24 cellular contexts compared by ENCODE assay signal in the genomic region with DNA sequence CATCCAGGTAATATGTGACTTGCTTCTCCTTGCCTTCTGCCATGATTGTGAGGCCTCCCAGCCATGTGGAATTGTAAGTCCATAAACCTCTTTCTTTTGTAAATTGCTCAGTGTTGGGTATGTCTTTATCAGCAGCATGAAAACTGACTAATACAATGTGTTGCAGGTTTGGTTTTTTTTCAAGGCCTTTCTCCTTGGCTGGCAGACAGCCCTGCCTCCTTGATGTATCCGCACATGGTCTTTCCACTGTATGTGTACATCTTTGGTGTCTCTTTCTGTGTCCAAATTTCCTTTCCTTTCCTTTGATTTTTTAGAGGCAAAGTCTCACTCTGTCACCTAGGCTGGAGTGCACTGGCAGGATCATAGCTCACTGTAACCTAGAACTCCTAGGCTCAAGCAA.
"Had no signal": no experiment of that assay in that cellular context is flagged by ENCODE, and none has a peak within 500 bp of the region (broad histone marks: within the 10 kb centered on the region; RNA-seq: fewer than 3 reads in every experiment).

No MANE protein-coding gene starts in this region.

- H3K9me3 ChIP-seq: colonic mucosa, esophagus muscularis mucosa, esophagus squamous epithelium, gastrocnemius medialis, heart right ventricle had no signal

- H3K27me3 Mint-ChIP-seq: dendritic cell treated with granulocyte-macrophage colony-stimulating factor and Interleukin-4, amounts not matched to agents 40 ng/mL and 50 ng/mL, for 4 days; effector memory CD8-positive, alpha-beta T cell had no signal

- H3K4me1 ChIP-seq: colonic mucosa, esophagus muscularis mucosa, esophagus squamous epithelium, foreskin keratinocyte, gastrocnemius medialis, gastroesophageal sphincter, heart left ventricle, heart right ventricle had no signal

- H3K27ac ChIP-seq: colonic mucosa, coronary artery, dorsolateral prefrontal cortex, epithelial cell of prostate, esophagus muscularis mucosa, esophagus squamous epithelium, foreskin keratinocyte, gastrocnemius medialis, gastroesophageal sphincter, heart left ventricle, heart right ventricle had no signal

- H3K27me3 ChIP-seq: colonic mucosa, dorsolateral prefrontal cortex, esophagus muscularis mucosa, esophagus squamous epithelium, gastrocnemius medialis, gastroesophageal sphincter, heart left ventricle, heart right ventricle had no signal

- H3K4me1 Mint-ChIP-seq: endodermal cell had no signal

- H3K9me3 Mint-ChIP-seq: dendritic cell treated with granulocyte-macrophage colony-stimulating factor and Interleukin-4, amounts not matched to agents 40 ng/mL and 50 ng/mL, for 4 days; endodermal cell had no signal

- H3K36me3 ChIP-seq: colonic mucosa, esophagus muscularis mucosa, esophagus squamous epithelium, gastrocnemius medialis, gastroesophageal sphincter, heart left ventricle, heart right ventricle had no signal

- DNase-seq: colonic mucosa; cortex of kidney; dermis blood vessel endothelial cell; dorsolateral prefrontal cortex; effector CD4-positive, alpha-beta T cell; effector CD8-positive, alpha-beta T cell; effector memory CD4-positive, alpha-beta T cell; effector memory CD8-positive, alpha-beta T cell; endodermal cell; erythroblast; esophagus squamous epithelium; foreskin fibroblast; foreskin keratinocyte; foreskin melanocyte; gastrocnemius medialis; glutamatergic neuron; head of caudate nucleus; heart left ventricle; heart right ventricle had no signal

- H3K27ac Mint-ChIP-seq: dendritic cell treated with granulocyte-macrophage colony-stimulating factor and Interleukin-4, amounts not matched to agents 40 ng/mL and 50 ng/mL, for 4 days; effector memory CD8-positive, alpha-beta T cell; endodermal cell had no signal

- H3K4me3 ChIP-seq: colonic mucosa, coronary artery, dorsolateral prefrontal cortex, esophagus muscularis mucosa, esophagus squamous epithelium, gastrocnemius medialis, gastroesophageal sphincter, heart left ventricle, heart right ventricle had no signal

- H3K4me3 Mint-ChIP-seq: dendritic cell treated with granulocyte-macrophage colony-stimulating factor and Interleukin-4, amounts not matched to agents 40 ng/mL and 50 ng/mL, for 4 days; effector memory CD8-positive, alpha-beta T cell; endodermal cell had no signal
